9 cellular contexts compared by ENCODE assay signal in the genomic region with DNA sequence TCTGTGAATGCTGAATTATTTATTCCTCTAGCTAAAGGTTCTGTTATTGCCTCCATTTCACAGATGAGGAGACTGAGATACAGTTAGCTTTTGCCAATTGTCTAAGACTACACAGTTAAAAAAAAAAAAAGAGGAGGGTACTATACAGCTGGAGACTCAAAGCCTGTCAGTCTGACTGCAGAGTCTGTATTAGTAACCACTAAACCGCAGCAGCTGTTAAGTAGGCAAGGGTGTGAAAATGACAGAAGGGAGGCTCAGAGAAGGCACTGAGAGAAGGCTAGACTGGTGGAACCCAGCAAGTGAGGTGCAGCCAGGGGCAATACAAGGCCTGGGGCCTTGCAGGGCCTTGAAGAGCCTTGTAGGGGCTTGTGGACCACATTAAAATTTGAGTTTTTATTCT.
A peak's percentile ranks its signal among the peaks of the same experiment; 100 is the strongest.
DNase-seq lines count a peak whose midpoint lies in the region; ATAC-seq and TF ChIP-seq lines count a peak whose summit lies in the region.
"Had no signal": no experiment of that assay in that cellular context is flagged by ENCODE, and none has a peak within 500 bp of the region (broad histone marks: within the 10 kb centered on the region; RNA-seq: fewer than 3 reads in every experiment).

No MANE protein-coding gene starts in this region.

- peaks cover 16 to 32% of the 10 kb centered on the region in 2 donors for H3K4me1 ChIP-seq in gastrocnemius medialis
- H3K4me1 ChIP-seq: parathyroid adenoma had no signal

- in situ Hi-C loops in gastrocnemius medialis (cut with MboI; ENCODE audit: low sequenced_read_pairs in 4 of 4) = no loop called here

- H3K9me3 ChIP-seq in gastrocnemius medialis = no peaks in the 10 kb centered on the region

- DNase-seq in NK-92 treated with Interleukin-12 subunit alpha and Interleukin-12 subunit beta, amount 100 ng/mL, for 24 hours (lab: John Stamatoyannopoulos, UW) = peak; percentile 59
- DNase-seq in NK-92 (lab: John Stamatoyannopoulos, UW; ENCODE audit: unreplicated experiment) = no peak
- peak; percentile 53 for DNase-seq in RPMI7951 (ENCODE audit: low read depth)
- DNase-seq in gastrocnemius medialis = no peak
- no peak for DNase-seq in NCI-H2081 treated with DMSO at 0.1 percent for 48 hours (lab: John Stamatoyannopoulos, UW)
- DNase-seq in NCI-H2196 (lab: John Stamatoyannopoulos, UW; ENCODE audit: unreplicated experiment) = no peak
- no peak for DNase-seq in effector CD8-positive, alpha-beta T cell (lab: John Stamatoyannopoulos, UW)

- ATAC-seq in HG02678 (IDR thresholded peaks at IDR 0.05; ENCODE audit: unreplicated experiment) = peak; percentile 73
- no peak for ATAC-seq in gastrocnemius medialis

- TF ChIP-seq POLR2A in gastrocnemius medialis (IDR thresholded peaks at IDR 0.05) = no peak

- TF ChIP-seq CTCF in gastrocnemius medialis (IDR thresholded peaks at IDR 0.05 in 4 of 5, conservative IDR thresholded peaks at IDR 0.05 in 1 of 5) = no peak

- H3K4me3 ChIP-seq in gastrocnemius medialis = no peak overlapping the region

- no peaks in the 10 kb centered on the region for H3K27me3 ChIP-seq in gastrocnemius medialis

- intact Hi-C loops in gastrocnemius medialis (cut with DNase I; ENCODE audit: low total_unique reads) = loop anchor here (2.0 kb wide), 1 partner anchor 95 kb away; no protein-coding TSS in a partner anchor

- peak overlapping the region; percentile 56 to 80 (median 74) for H3K27ac ChIP-seq in gastrocnemius medialis
- H3K27ac ChIP-seq: parathyroid adenoma had no signal

- no peaks in the 10 kb centered on the region for H3K36me3 ChIP-seq in gastrocnemius medialis

Comparison
In these comparisons a context has a peak if more than half of its experiments do, and no peak if none do; other contexts are left out.
1. DNase-seq: peak in NK-92 treated with Interleukin-12 subunit alpha and Interleukin-12 subunit beta, amount 100 ng/mL, for 24 hours (single experiment) and RPMI7951 (single experiment); none in NK-92 (single experiment), gastrocnemius medialis (0 of 2), NCI-H2081 treated with DMSO at 0.1 percent for 48 hours (single experiment), NCI-H2196 (single experiment) and effector CD8-positive, alpha-beta T cell (single experiment).